1 cellular context compared by ENCODE assay signal in the genomic region with DNA sequence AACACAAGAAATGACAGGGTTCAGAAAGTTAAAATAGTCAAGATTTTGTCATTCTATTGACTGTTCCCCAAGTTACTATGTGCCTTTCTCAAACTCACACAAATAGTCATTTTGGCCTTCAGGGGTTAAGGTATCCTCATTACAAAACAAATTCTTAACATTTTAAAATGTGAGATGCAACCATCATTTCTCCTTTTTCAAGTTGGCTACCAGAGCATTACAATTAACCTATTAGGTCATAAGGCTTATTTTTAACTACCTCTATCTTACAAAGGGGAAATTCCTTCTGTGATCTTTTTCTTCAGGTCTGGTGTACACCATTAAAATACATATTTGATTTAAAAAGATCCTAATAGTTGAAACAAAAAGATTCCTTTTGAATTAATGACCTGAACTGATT.
TF ChIP-seq lines count a peak whose summit lies in the region.

No MANE protein-coding gene starts in this region.

TF ChIP-seq in GM23338, 12 proteins besides CTCF, POLR2A, EP300 and RAD21 (continued from another document):
- TF ChIP-seq, protein P1, sequence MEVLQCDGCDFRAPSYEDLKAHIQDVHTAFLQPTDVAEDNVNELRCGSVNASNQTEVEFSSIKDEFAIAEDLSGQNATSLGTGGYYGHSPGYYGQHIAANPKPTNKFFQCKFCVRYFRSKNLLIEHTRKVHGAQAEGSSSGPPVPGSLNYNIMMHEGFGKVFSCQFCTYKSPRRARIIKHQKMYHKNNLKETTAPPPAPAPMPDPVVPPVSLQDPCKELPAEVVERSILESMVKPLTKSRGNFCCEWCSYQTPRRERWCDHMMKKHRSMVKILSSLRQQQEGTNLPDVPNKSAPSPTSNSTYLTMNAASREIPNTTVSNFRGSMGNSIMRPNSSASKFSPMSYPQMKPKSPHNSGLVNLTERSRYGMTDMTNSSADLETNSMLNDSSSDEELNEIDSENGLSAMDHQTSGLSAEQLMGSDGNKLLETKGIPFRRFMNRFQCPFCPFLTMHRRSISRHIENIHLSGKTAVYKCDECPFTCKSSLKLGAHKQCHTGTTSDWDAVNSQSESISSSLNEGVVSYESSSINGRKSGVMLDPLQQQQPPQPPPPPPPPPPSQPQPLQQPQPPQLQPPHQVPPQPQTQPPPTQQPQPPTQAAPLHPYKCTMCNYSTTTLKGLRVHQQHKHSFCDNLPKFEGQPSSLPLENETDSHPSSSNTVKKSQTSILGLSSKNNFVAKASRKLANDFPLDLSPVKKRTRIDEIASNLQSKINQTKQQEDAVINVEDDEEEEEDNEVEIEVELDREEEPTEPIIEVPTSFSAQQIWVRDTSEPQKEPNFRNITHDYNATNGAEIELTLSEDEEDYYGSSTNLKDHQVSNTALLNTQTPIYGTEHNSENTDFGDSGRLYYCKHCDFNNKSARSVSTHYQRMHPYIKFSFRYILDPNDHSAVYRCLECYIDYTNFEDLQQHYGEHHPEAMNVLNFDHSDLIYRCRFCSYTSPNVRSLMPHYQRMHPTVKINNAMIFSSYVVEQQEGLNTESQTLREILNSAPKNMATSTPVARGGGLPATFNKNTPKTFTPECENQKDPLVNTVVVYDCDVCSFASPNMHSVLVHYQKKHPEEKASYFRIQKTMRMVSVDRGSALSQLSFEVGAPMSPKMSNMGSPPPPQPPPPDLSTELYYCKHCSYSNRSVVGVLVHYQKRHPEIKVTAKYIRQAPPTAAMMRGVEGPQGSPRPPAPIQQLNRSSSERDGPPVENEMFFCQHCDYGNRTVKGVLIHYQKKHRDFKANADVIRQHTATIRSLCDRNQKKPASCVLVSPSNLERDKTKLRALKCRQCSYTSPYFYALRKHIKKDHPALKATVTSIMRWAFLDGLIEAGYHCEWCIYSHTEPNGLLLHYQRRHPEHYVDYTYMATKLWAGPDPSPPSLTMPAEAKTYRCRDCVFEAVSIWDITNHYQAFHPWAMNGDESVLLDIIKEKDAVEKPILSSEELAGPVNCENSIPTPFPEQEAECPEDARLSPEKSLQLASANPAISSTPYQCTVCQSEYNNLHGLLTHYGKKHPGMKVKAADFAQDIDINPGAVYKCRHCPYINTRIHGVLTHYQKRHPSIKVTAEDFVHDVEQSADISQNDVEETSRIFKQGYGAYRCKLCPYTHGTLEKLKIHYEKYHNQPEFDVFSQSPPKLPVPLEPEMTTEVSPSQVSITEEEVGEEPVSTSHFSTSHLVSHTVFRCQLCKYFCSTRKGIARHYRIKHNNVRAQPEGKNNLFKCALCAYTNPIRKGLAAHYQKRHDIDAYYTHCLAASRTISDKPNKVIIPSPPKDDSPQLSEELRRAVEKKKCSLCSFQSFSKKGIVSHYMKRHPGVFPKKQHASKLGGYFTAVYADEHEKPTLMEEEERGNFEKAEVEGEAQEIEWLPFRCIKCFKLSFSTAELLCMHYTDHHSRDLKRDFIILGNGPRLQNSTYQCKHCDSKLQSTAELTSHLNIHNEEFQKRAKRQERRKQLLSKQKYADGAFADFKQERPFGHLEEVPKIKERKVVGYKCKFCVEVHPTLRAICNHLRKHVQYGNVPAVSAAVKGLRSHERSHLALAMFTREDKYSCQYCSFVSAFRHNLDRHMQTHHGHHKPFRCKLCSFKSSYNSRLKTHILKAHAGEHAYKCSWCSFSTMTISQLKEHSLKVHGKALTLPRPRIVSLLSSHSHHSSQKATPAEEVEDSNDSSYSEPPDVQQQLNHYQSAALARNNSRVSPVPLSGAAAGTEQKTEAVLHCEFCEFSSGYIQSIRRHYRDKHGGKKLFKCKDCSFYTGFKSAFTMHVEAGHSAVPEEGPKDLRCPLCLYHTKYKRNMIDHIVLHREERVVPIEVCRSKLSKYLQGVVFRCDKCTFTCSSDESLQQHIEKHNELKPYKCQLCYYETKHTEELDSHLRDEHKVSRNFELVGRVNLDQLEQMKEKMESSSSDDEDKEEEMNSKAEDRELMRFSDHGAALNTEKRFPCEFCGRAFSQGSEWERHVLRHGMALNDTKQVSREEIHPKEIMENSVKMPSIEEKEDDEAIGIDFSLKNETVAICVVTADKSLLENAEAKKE (CRISPR knock-in tag; IDR thresholded peaks at IDR 0.05) = no peak
- TF ChIP-seq, protein P2, sequence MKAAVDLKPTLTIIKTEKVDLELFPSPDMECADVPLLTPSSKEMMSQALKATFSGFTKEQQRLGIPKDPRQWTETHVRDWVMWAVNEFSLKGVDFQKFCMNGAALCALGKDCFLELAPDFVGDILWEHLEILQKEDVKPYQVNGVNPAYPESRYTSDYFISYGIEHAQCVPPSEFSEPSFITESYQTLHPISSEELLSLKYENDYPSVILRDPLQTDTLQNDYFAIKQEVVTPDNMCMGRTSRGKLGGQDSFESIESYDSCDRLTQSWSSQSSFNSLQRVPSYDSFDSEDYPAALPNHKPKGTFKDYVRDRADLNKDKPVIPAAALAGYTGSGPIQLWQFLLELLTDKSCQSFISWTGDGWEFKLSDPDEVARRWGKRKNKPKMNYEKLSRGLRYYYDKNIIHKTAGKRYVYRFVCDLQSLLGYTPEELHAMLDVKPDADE (IDR thresholded peaks at IDR 0.05) = no peak
- TF ChIP-seq EZH2 (IDR thresholded peaks at IDR 0.05; ENCODE audit: low read depth, unreplicated experiment) = no peak
- TF ChIP-seq POLR2AphosphoS5 (IDR thresholded peaks at IDR 0.05; ENCODE audit: low read depth) = no peak
- TF ChIP-seq STAT1 (IDR thresholded peaks at IDR 0.05; ENCODE audit: unreplicated experiment) = no peak
- TF ChIP-seq, protein P3, sequence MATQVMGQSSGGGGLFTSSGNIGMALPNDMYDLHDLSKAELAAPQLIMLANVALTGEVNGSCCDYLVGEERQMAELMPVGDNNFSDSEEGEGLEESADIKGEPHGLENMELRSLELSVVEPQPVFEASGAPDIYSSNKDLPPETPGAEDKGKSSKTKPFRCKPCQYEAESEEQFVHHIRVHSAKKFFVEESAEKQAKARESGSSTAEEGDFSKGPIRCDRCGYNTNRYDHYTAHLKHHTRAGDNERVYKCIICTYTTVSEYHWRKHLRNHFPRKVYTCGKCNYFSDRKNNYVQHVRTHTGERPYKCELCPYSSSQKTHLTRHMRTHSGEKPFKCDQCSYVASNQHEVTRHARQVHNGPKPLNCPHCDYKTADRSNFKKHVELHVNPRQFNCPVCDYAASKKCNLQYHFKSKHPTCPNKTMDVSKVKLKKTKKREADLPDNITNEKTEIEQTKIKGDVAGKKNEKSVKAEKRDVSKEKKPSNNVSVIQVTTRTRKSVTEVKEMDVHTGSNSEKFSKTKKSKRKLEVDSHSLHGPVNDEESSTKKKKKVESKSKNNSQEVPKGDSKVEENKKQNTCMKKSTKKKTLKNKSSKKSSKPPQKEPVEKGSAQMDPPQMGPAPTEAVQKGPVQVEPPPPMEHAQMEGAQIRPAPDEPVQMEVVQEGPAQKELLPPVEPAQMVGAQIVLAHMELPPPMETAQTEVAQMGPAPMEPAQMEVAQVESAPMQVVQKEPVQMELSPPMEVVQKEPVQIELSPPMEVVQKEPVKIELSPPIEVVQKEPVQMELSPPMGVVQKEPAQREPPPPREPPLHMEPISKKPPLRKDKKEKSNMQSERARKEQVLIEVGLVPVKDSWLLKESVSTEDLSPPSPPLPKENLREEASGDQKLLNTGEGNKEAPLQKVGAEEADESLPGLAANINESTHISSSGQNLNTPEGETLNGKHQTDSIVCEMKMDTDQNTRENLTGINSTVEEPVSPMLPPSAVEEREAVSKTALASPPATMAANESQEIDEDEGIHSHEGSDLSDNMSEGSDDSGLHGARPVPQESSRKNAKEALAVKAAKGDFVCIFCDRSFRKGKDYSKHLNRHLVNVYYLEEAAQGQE (IDR thresholded peaks at IDR 0.05; ENCODE audit: unreplicated experiment) = no peak
- TF ChIP-seq EZH2phosphoT487 (IDR thresholded peaks at IDR 0.05; ENCODE audit: unreplicated experiment) = no peak
- no peak for TF ChIP-seq ZNF331 (CRISPR knock-in tag; IDR thresholded peaks at IDR 0.05; ENCODE audit: low read depth)
- no peak for TF ChIP-seq JUNB (IDR thresholded peaks at IDR 0.05; ENCODE audit: unreplicated experiment)
